2 cellular contexts compared by ENCODE assay signal in the genomic region with DNA sequence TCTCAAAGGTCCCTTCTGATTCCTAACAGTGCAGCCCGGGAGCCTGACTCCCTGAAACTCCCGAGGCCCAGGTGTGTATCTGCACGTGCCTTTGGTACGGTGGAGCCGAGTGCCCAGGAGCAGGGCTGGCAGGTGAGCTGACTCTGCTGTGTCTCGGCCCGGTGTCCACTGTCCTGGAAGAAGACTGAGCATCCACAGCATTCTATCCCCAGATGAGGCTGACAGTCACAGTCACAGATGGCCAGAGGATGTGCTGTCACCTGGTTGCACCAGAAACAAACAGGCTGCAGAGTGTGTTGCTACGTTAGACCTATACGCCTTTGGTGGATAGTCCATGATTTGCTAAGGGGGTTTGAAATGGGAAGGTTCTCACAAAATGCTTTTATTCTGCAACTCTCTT.
TF ChIP-seq lines count a peak whose summit lies in the region.

No MANE protein-coding gene starts in this region.

TF ChIP-seq in SK-N-SH treated with all-trans-retinoic acid at 6 μM for 48 hours, 23 proteins besides CTCF, POLR2A, EP300 and RAD21 (continued from another document):
- TF ChIP-seq, protein P1, sequence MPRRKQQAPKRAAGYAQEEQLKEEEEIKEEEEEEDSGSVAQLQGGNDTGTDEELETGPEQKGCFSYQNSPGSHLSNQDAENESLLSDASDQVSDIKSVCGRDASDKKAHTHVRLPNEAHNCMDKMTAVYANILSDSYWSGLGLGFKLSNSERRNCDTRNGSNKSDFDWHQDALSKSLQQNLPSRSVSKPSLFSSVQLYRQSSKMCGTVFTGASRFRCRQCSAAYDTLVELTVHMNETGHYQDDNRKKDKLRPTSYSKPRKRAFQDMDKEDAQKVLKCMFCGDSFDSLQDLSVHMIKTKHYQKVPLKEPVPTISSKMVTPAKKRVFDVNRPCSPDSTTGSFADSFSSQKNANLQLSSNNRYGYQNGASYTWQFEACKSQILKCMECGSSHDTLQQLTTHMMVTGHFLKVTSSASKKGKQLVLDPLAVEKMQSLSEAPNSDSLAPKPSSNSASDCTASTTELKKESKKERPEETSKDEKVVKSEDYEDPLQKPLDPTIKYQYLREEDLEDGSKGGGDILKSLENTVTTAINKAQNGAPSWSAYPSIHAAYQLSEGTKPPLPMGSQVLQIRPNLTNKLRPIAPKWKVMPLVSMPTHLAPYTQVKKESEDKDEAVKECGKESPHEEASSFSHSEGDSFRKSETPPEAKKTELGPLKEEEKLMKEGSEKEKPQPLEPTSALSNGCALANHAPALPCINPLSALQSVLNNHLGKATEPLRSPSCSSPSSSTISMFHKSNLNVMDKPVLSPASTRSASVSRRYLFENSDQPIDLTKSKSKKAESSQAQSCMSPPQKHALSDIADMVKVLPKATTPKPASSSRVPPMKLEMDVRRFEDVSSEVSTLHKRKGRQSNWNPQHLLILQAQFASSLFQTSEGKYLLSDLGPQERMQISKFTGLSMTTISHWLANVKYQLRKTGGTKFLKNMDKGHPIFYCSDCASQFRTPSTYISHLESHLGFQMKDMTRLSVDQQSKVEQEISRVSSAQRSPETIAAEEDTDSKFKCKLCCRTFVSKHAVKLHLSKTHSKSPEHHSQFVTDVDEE (CRISPR knock-in tag; IDR thresholded peaks at IDR 0.05): no peak
TF ChIP-seq in SK-N-SH treated with all-trans-retinoic acid at 6 μM for 48 hours: peak in this region for 0.

TF ChIP-seq in SK-N-SH, 30 proteins besides CTCF, POLR2A, EP300 and RAD21 (continued from another document):
- TF ChIP-seq SIN3A (IDR thresholded peaks at IDR 0.05; ENCODE audit: borderline replicate concordance, low read depth, low read length): no peak
- TF ChIP-seq, protein P2, sequence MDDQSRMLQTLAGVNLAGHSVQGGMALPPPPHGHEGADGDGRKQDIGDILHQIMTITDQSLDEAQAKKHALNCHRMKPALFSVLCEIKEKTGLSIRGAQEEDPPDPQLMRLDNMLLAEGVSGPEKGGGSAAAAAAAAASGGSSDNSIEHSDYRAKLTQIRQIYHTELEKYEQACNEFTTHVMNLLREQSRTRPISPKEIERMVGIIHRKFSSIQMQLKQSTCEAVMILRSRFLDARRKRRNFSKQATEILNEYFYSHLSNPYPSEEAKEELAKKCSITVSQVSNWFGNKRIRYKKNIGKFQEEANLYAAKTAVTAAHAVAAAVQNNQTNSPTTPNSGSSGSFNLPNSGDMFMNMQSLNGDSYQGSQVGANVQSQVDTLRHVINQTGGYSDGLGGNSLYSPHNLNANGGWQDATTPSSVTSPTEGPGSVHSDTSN (IDR thresholded peaks at IDR 0.05): no peak
- no peak for TF ChIP-seq YY1 (IDR thresholded peaks at IDR 0.05; ENCODE audit: low read depth)
- no peak for TF ChIP-seq TAF1 (IDR thresholded peaks at IDR 0.05; ENCODE audit: borderline replicate concordance, low read depth, low read length)
- TF ChIP-seq NFIC (IDR thresholded peaks at IDR 0.05; ENCODE audit: borderline replicate concordance): no peak
- TF ChIP-seq, protein P3, sequence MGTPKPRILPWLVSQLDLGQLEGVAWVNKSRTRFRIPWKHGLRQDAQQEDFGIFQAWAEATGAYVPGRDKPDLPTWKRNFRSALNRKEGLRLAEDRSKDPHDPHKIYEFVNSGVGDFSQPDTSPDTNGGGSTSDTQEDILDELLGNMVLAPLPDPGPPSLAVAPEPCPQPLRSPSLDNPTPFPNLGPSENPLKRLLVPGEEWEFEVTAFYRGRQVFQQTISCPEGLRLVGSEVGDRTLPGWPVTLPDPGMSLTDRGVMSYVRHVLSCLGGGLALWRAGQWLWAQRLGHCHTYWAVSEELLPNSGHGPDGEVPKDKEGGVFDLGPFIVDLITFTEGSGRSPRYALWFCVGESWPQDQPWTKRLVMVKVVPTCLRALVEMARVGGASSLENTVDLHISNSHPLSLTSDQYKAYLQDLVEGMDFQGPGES (IDR thresholded peaks at IDR 0.05; ENCODE audit: low read depth, low read length): no peak
- TF ChIP-seq MXI1 (IDR thresholded peaks at IDR 0.05; ENCODE audit: low read depth, low read length): no peak
- TF ChIP-seq FOXJ3 (CRISPR knock-in tag; IDR thresholded peaks at IDR 0.05): no peak
- TF ChIP-seq, protein P4, sequence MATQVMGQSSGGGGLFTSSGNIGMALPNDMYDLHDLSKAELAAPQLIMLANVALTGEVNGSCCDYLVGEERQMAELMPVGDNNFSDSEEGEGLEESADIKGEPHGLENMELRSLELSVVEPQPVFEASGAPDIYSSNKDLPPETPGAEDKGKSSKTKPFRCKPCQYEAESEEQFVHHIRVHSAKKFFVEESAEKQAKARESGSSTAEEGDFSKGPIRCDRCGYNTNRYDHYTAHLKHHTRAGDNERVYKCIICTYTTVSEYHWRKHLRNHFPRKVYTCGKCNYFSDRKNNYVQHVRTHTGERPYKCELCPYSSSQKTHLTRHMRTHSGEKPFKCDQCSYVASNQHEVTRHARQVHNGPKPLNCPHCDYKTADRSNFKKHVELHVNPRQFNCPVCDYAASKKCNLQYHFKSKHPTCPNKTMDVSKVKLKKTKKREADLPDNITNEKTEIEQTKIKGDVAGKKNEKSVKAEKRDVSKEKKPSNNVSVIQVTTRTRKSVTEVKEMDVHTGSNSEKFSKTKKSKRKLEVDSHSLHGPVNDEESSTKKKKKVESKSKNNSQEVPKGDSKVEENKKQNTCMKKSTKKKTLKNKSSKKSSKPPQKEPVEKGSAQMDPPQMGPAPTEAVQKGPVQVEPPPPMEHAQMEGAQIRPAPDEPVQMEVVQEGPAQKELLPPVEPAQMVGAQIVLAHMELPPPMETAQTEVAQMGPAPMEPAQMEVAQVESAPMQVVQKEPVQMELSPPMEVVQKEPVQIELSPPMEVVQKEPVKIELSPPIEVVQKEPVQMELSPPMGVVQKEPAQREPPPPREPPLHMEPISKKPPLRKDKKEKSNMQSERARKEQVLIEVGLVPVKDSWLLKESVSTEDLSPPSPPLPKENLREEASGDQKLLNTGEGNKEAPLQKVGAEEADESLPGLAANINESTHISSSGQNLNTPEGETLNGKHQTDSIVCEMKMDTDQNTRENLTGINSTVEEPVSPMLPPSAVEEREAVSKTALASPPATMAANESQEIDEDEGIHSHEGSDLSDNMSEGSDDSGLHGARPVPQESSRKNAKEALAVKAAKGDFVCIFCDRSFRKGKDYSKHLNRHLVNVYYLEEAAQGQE (IDR thresholded peaks at IDR 0.05; ENCODE audit: low read depth, low read length): no peak
- TF ChIP-seq TEAD4 (IDR thresholded peaks at IDR 0.05; ENCODE audit: borderline replicate concordance, insufficient read depth): no peak
- no peak for TF ChIP-seq CHD2 (IDR thresholded peaks at IDR 0.05; ENCODE audit: low read length, partially characterized antibody)
TF ChIP-seq in SK-N-SH: peak in this region for 0.
